17 cellular contexts compared by ENCODE assay signal in the genomic region with DNA sequence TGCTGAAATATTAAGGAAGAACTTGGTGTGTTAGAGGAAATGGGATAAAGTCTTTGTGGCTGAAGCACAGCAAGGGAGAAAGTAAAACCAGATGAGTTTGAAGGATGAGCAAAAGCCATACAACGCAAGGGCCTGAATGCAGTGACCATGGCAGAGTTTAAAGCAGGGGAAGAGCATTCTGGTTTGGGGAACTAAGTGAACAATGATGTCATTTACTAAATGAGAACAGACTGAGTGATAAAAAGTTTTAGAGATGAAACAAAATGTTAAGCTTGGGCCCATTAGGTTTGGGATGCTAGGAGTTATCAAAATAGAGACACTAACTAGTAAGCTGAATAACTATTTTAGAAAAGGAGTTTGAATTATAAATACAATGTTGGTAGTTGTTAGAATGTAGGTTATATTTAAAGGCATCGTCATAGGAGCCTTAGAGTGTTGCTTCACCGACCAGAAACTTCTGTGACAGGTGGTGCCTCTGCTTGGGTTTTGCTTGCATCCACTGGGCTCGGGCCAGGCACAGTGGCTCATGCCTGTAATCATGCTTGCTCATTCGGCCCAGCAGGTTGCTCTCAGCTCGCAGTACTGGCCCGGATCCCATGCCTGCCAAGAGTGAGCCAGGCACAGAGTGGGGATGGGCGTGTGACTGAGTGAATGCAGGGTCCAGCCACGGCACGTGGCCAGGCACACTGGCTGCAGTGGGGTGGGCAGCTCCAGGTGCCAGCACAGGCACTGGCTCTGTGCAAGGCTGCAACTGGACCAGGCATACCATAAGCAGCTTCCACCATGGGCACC. TPM values are rescaled to one million over a fixed set of nuclear protein-coding genes. Genes with fewer than 3 reads are reported as not detected.
A peak's percentile ranks its signal among the peaks of the same experiment; 100 is the strongest.
DNase-seq lines count a peak whose midpoint lies in the region; ATAC-seq and TF ChIP-seq lines count a peak whose summit lies in the region.
"Had no signal": no experiment of that assay in that cellular context is flagged by ENCODE, and none has a peak within 500 bp of the region (broad histone marks: within the 10 kb centered on the region; RNA-seq: fewer than 3 reads in every experiment).

No MANE protein-coding gene starts in this region.

- H4K91ac ChIP-seq in neuronal stem cell (ENCODE audit: low read depth, low read length, poor library complexity): no peak overlapping the region

- no peak overlapping the region for H2BK5ac ChIP-seq in neuronal stem cell (ENCODE audit: low read length)

- peak; percentile 87 for DNase-seq in G401 (ENCODE audit: low spot score)
- peak; percentile 46 for DNase-seq in MG63
- DNase-seq in cerebellum (ENCODE audit: low spot score): peak; percentile 65
- DNase-seq in neuronal stem cell (ENCODE audit: low spot score): no peak
- no peak for DNase-seq in BE2C
- no peak for DNase-seq in AG08395 (ENCODE audit: low spot score)
- DNase-seq in NCI-H2227 treated with DMSO at 0.1 percent for 48 hours (lab: John Stamatoyannopoulos, UW): no peak
- DNase-seq: Calu3; CD4-positive, alpha-beta T cell; DMS 273 treated with DMSO at 0.1 percent for 48 hours; GM23248; H7 had no signal

- H3K79me1 ChIP-seq in neuronal stem cell (ENCODE audit: low read depth, low read length): no peaks in the 10 kb centered on the region

- in situ Hi-C loops in G401 (cut with HindIII; ENCODE audit: low sequenced_read_pairs): no loop called here

- H3K36me3 ChIP-seq in MG63 (no peaks in the 10 kb centered on the region), neuronal stem cell (replicated peaks in 1 of 2; ENCODE audit: control insufficient read depth in 2 of 2, insufficient read depth in 2 of 2, low read length in 2 of 2) (no peaks in the 10 kb centered on the region), BE2C (no peaks in the 10 kb centered on the region)

- peak overlapping the region; percentile 70 for H3K9ac ChIP-seq in neuronal stem cell (ENCODE audit: low read depth, low read length, poor library complexity)
- H3K9ac ChIP-seq: GM23248 had no signal

- no peak overlapping the region for H3K4me2 ChIP-seq in neuronal stem cell (ENCODE audit: insufficient read depth, low read length, poor library complexity, severe bottlenecking)
- H3K4me2 ChIP-seq: A549 had no signal

- H3K27me3 ChIP-seq in MG63 (no peaks in the 10 kb centered on the region), neuronal stem cell (ENCODE audit: control insufficient read depth in 3 of 3, insufficient read depth in 3 of 3, low read depth in 1 of 3, low read length in 3 of 3) (no peaks in the 10 kb centered on the region), BE2C (no peaks in the 10 kb centered on the region)

- peak overlapping the region; percentile 85 for H3K23ac ChIP-seq in neuronal stem cell (ENCODE audit: low read depth, low read length, poor library complexity)

- H2BK120ac ChIP-seq in neuronal stem cell (ENCODE audit: low read depth, low read length): no peak overlapping the region

- H3K4me3 ChIP-seq in MG63 (no peak overlapping the region), neuronal stem cell (ENCODE audit: low read length in 2 of 2) (no peak overlapping the region), BE2C (ENCODE audit: low read depth, low read length) (no peak overlapping the region)
- H3K4me3 ChIP-seq: A549, GM12878, GM23248 had no signal

- H3K18ac ChIP-seq in neuronal stem cell (ENCODE audit: low read length): peak overlapping the region; percentile 44

- no peak overlapping the region for H2BK15ac ChIP-seq in neuronal stem cell (ENCODE audit: low read length)

- peak overlapping the region; percentile 84 for H3K14ac ChIP-seq in neuronal stem cell (ENCODE audit: low read length)

- peak overlapping the region; percentile 65 for H4K8ac ChIP-seq in neuronal stem cell (ENCODE audit: low read depth, low read length)

- no peak overlapping the region for H2AK5ac ChIP-seq in neuronal stem cell (ENCODE audit: low read depth, low read length)

- no peak for TF ChIP-seq CTCF in BE2C (IDR thresholded peaks at IDR 0.05; ENCODE audit: low read depth, low read length)

- no peak overlapping the region for H3K27ac ChIP-seq in neuronal stem cell (replicated peaks; ENCODE audit: low read length)
- H3K27ac ChIP-seq: A549, GM23248 had no signal

- H2AFZ ChIP-seq in neuronal stem cell (ENCODE audit: low read length): no peak overlapping the region
- H2AFZ ChIP-seq: GM23248 had no signal

- ATAC-seq in GM21576 (IDR thresholded peaks at IDR 0.05; ENCODE audit: unreplicated experiment): no peak
- ATAC-seq: A549, GM12878 had no signal

- H2BK12ac ChIP-seq in neuronal stem cell (ENCODE audit: low read length): no peak overlapping the region

- peaks cover 2% of the 10 kb centered on the region; the same call in 1 of the 2 replicates for H3K9me3 ChIP-seq in MG63
- H3K9me3 ChIP-seq in neuronal stem cell (replicated peaks in 1 of 2; ENCODE audit: control insufficient read depth in 2 of 2, insufficient read depth in 1 of 2, low read depth in 1 of 2, low read length in 2 of 2): peaks cover 0 to 3% of the 10 kb centered on the region in 2 donors
- no peaks in the 10 kb centered on the region for H3K9me3 ChIP-seq in BE2C
- H3K9me3 ChIP-seq: A549 had no signal

- H3K4me1 ChIP-seq in neuronal stem cell (ENCODE audit: control insufficient read depth in 2 of 2, insufficient read depth in 1 of 2, low read depth in 1 of 2, low read length in 2 of 2) (no peaks in the 10 kb centered on the region), BE2C (no peaks in the 10 kb centered on the region)
- H3K4me1 ChIP-seq: A549 had no signal

- 100% methylated on average over 1 of the region's 10 CpGs; no CpG with 5 or more reads in 1 of the 2 donors for WGBS in neuronal stem cell (ENCODE audit: extremely low coverage in 2 of 2, insufficient read length in 2 of 2, insufficient replicate concordance in 1 of 2), 2 donors

- H3K4ac ChIP-seq in neuronal stem cell (ENCODE audit: low read length): no peak overlapping the region

RNA-seq across cellular contexts. Expression of a gene that starts 37.4 kb away (rescaled TPM):
- not detected in 2 replicates for total RNA-seq in G401 (2014; rRNA removed; shearing (Covaris generic))
- total RNA-seq in MG63 (2014; rRNA removed; shearing (Covaris generic); ENCODE audit: low replicate concordance): not detected in 2 replicates
- 15.9 TPM for total RNA-seq in cerebellum
- not detected for polyA plus RNA-seq in neuronal stem cell (2013, experiment 1 of 2)
- not detected for polyA plus RNA-seq in neuronal stem cell (2013, experiment 2 of 2)
- 12.8 TPM for polyA plus RNA-seq in BE2C (2012; ENCODE audit: insufficient read depth, insufficient read length, low read depth)
- total RNA-seq: Calu3; CD4-positive, alpha-beta T cell; Daoy; GM12878; GM23248; H7; HT1080 had no signal
- polyA plus RNA-seq: A549, GM12878, GM23248 had no signal

Comparison
In these comparisons a context has a peak if more than half of its experiments do, and no peak if none do; other contexts are left out.
1. DNase-seq: peak in G401 (single experiment), MG63 (single experiment) and cerebellum (single experiment); none in neuronal stem cell (single experiment), BE2C (single experiment), AG08395 (single experiment) and NCI-H2227 treated with DMSO at 0.1 percent for 48 hours (single experiment).
2. RNA of a gene that starts 37.4 kb away (total RNA-seq): 15.9 TPM in cerebellum (single experiment); not detected in G401 and not detected in MG63; every median in the first group is over 10 times any median in the second.